In the genomic region with DNA sequence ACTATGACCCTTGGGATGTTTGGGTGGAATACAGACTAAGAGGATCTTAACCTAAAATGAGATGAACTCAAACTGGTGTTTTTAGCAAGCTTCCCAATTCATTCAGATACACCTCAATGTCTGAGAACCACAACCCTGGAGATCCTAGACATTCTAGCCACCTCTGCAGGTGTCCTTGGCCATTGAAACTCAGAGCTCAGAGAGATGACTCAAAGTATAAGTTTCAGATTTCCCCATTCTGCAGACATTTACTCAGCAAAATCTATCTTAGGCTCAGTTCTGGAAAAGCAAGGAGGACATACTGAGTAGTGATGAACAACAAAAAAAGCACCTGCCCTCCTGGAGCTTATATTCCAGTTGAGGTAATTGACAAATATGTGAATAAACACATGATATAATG, we compare ENCODE assay signal across 30 cellular contexts.
A peak's percentile ranks its signal among the peaks of the same experiment; 100 is the strongest.
DNase-seq lines count a peak whose midpoint lies in the region; ATAC-seq and TF ChIP-seq lines count a peak whose summit lies in the region.
"Had no signal": no experiment of that assay in that cellular context is flagged by ENCODE, and none has a peak within 500 bp of the region (broad histone marks: within the 10 kb centered on the region; RNA-seq: fewer than 3 reads in every experiment).

No MANE protein-coding gene starts in this region.

- H3K4me3 ChIP-seq in GM12864 (ENCODE audit: low read depth, low read length), result no peak overlapping the region
- H3K4me3 ChIP-seq: left ventricle myocardium inferior, right atrium auricular region, thyroid gland had no signal

- DNase-seq in GM12864 (ENCODE audit: low read depth) (peak; percentile 1), COR-L47 (lab: John Stamatoyannopoulos, UW) (no peak), 8988T (no peak)
- no peak for DNase-seq in activated CD8-positive, alpha-beta memory T cell treated with anti-CD3 and anti-CD28 coated beads, Interleukin-2, amount 50 U/mL, for 48 hours
- DNase-seq in activated CD4-positive, alpha-beta T cell treated with anti-CD3 and anti-CD28 coated beads, Interleukin-2, amount 50 U/mL, for 4 hours, result no peak
- DNase-seq: activated CD8-positive, alpha-beta T cell treated with anti-CD3 and anti-CD28 coated beads for 36 hours; activated gamma-delta T cell treated with Interleukin-2 at 50 U/mL for 16 hours; activated T-cell treated with anti-CD3 and anti-CD28 coated beads, Interleukin-2, amount 50 U/mL, for 1 hour; brain microvascular endothelial cell; DMS79; effector CD8-positive, alpha-beta T cell; foreskin keratinocyte; H9; hippocampal formation; KG1; left ventricle myocardium inferior; midbrain; natural killer cell; NCI-H187 treated with DMSO at 0.1 percent for 48 hours; NCI-H345; NCI-H82; OCI-M1; Right ventricle myocardium superior; stimulated activated CD4-positive, alpha-beta T cell treated with anti-CD3 and anti-CD28 coated beads, Interleukin-4, amount 100 ng/mL, for 24 hours; thyroid gland had no signal

- ATAC-seq in GM19351 (IDR thresholded peaks at IDR 0.05; ENCODE audit: unreplicated experiment) (peak; percentile 73), HG02642 (IDR thresholded peaks at IDR 0.05; ENCODE audit: poor library complexity, unreplicated experiment) (peak; percentile 72), HG03159 (IDR thresholded peaks at IDR 0.05; ENCODE audit: unreplicated experiment) (peak; percentile 60)
- ATAC-seq: activated CD4-positive, CD25-positive, alpha-beta regulatory T cell treated with anti-CD3 and anti-CD28 coated beads, Interleukin-2, amount 50 U/mL, for 24 hours; activated CD8-positive, alpha-beta T cell treated with anti-CD3 and anti-CD28 coated beads for 36 hours; foreskin keratinocyte; natural killer cell had no signal

- TF ChIP-seq CTCF in GM12864 (IDR thresholded peaks at IDR 0.05; ENCODE audit: low read depth, low read length, missing control alignments), result no peak
